In genomic region chr11:63671322-63672155, GRCh38 we compare ENCODE assay signal across 8 cellular contexts. TPM values are rescaled to one million over a fixed set of nuclear protein-coding genes. Genes with fewer than 3 reads are reported as not detected.
DNase-seq lines count a peak whose midpoint lies in the region; ATAC-seq and TF ChIP-seq lines count a peak whose summit lies in the region.

Gene ATL3 (minus strand): TSS chr11:63671376. CDS start chr11:63671335, 41 bp downstream.

- TF ChIP-seq CTCF in GM13976 (IDR thresholded peaks at IDR 0.05; ENCODE audit: borderline replicate concordance, control extremely low read depth, extremely low read depth, insufficient read depth, missing control alignments) (no peak), left ventricle myocardium inferior (IDR thresholded peaks at IDR 0.05; ENCODE audit: borderline replicate concordance) (peak; percentile 14), progenitor cell of endocrine pancreas (IDR thresholded peaks at IDR 0.05; ENCODE audit: unreplicated experiment) (no peak), upper lobe of right lung (IDR thresholded peaks at IDR 0.05) (peak; percentile 20)

- DNase-seq in GM13976 (ENCODE audit: low spot score) (peak; percentile 97), NCI-H146 (lab: John Stamatoyannopoulos, UW) (peak; percentile 98), T-helper 17 cell (peak; percentile 90 to 91 (median 90)), amygdala (lab: John Stamatoyannopoulos, UW) (peak; percentile 37 to 98 (median 94)), left ventricle myocardium inferior (peak; percentile 98), progenitor cell of endocrine pancreas (ENCODE audit: low spot score, unreplicated experiment) (peak; percentile 79), upper lobe of right lung (peak; percentile 99)

- peak; percentile 94 for ATAC-seq in HG02870 (IDR thresholded peaks at IDR 0.05; ENCODE audit: unreplicated experiment)
- ATAC-seq in T-helper 17 cell = peak; percentile 98
- peak; percentile 97 for ATAC-seq in upper lobe of right lung

- in situ Hi-C loops in GM13976 (cut with MboI; ENCODE audit: low sequenced_read_pairs, unreplicated experiment) = no loop called here

- H3K36me3 Mint-ChIP-seq in T-helper 17 cell (ENCODE audit: low read depth) (no peaks in the 10 kb centered on the region), progenitor cell of endocrine pancreas (ENCODE audit: insufficient read depth) (peaks cover 2% of the 10 kb centered on the region)

- H3K36me3 ChIP-seq in left ventricle myocardium inferior = no peaks in the 10 kb centered on the region
- no peaks in the 10 kb centered on the region for H3K36me3 ChIP-seq in upper lobe of right lung

- intact Hi-C loops in left ventricle myocardium inferior (cut with micrococcal nuclease) = no loop called here
- intact Hi-C loops in upper lobe of right lung (cut with DNase I) = no loop called here

- H3K4me1 Mint-ChIP-seq in T-helper 17 cell = peaks cover 19% of the 10 kb centered on the region
- H3K4me1 Mint-ChIP-seq in progenitor cell of endocrine pancreas (ENCODE audit: low read depth) = no peaks in the 10 kb centered on the region

- H3K27me3 Mint-ChIP-seq in T-helper 17 cell = no peaks in the 10 kb centered on the region
- H3K27me3 Mint-ChIP-seq in progenitor cell of endocrine pancreas = peaks cover 15% of the 10 kb centered on the region

- H3K27me3 ChIP-seq in left ventricle myocardium inferior (ENCODE audit: low read depth) = no peaks in the 10 kb centered on the region
- H3K27me3 ChIP-seq in upper lobe of right lung = no peaks in the 10 kb centered on the region

- H3K4me3 ChIP-seq in left ventricle myocardium inferior (peak within 1 kb of the TSS; percentile 100), upper lobe of right lung (peak within 1 kb of the TSS; percentile 66)

- H3K27ac Mint-ChIP-seq in T-helper 17 cell (peak within 1 kb of the TSS; percentile 66), progenitor cell of endocrine pancreas (no peak within 1 kb of the TSS)

- H3K9me3 Mint-ChIP-seq in progenitor cell of endocrine pancreas (ENCODE audit: low read depth) = no peaks in the 10 kb centered on the region

- H3K4me3 Mint-ChIP-seq in T-helper 17 cell = peak within 1 kb of the TSS; percentile 92
- H3K4me3 Mint-ChIP-seq in progenitor cell of endocrine pancreas (ENCODE audit: low read depth) = peak within 1 kb of the TSS; percentile 63

- H3K27ac ChIP-seq in left ventricle myocardium inferior (replicated peaks) (peak within 1 kb of the TSS; percentile 99), upper lobe of right lung (peak within 1 kb of the TSS; percentile 95)

- H3K9me3 ChIP-seq in T-helper 17 cell (ENCODE audit: control insufficient read depth, low read length, poor library complexity, severe bottlenecking) = no peaks in the 10 kb centered on the region
- no peaks in the 10 kb centered on the region for H3K9me3 ChIP-seq in left ventricle myocardium inferior (replicated peaks)
- H3K9me3 ChIP-seq in upper lobe of right lung = no peaks in the 10 kb centered on the region

- H3K4me1 ChIP-seq in left ventricle myocardium inferior (peaks cover 68% of the 10 kb centered on the region), upper lobe of right lung (peaks cover 38% of the 10 kb centered on the region)

RNA-seq across cellular contexts. Expression of gene ATL3, which starts in this region (rescaled TPM):
- total RNA-seq in T-helper 17 cell (10 to 100 TPM; 30.7 to 32.8 TPM), left ventricle myocardium inferior (13.4 TPM), progenitor cell of endocrine pancreas (9.4 and 11.7 TPM in 2 replicates), upper lobe of right lung (78.6 TPM)

Comparison
In these comparisons a context has a peak if more than half of its experiments do, and no peak if none do; other contexts are left out.
1. Peak in every context shown above with its lines: DNase-seq, ATAC-seq, H3K4me3 ChIP-seq and H3K27ac ChIP-seq.
2. CTCF ChIP-seq: peak in left ventricle myocardium inferior (single experiment) and upper lobe of right lung (single experiment); none in GM13976 (single experiment) and progenitor cell of endocrine pancreas (single experiment).